ENCODE assay signal across 1 cellular context in genomic region chr11:58578136-58578634, GRCh38.
TF ChIP-seq lines count a peak whose summit lies in the region.

No MANE protein-coding gene starts in this region.

TF ChIP-seq in K562, 482 proteins besides CTCF, POLR2A, EP300 and RAD21 (continues in another document):
- peak; percentile 74; the same call in 1 of the 2 replicates for TF ChIP-seq BACH1 (tag; IDR thresholded peaks at IDR 0.05)
- TF ChIP-seq CGGBP1 (CRISPR knock-in tag; IDR thresholded peaks at IDR 0.05) = no peak
- TF ChIP-seq ATF3 (IDR thresholded peaks at IDR 0.05) = peak; percentile 28; the same call in 1 of the 2 replicates
- peak; percentile 69 for TF ChIP-seq ATF3 (CRISPR knock-in tag; conservative IDR thresholded peaks at IDR 0.05)
- no peak for TF ChIP-seq TCF7L2 (IDR thresholded peaks at IDR 0.05; ENCODE audit: low read depth, low read length)
- TF ChIP-seq NR2C2 (CRISPR knock-in tag; IDR thresholded peaks at IDR 0.05) = peak; percentile 97
- peak; percentile 100 for TF ChIP-seq NR2C2 (tag; IDR thresholded peaks at IDR 0.05)
- no peak for TF ChIP-seq ERF (CRISPR knock-in tag; IDR thresholded peaks at IDR 0.05)
- TF ChIP-seq CBX8 (IDR thresholded peaks at IDR 0.05; ENCODE audit: borderline replicate concordance, extremely low read depth, low read depth, low read length, poor library complexity, severe bottlenecking) = no peak
- TF ChIP-seq ZNF165 (CRISPR knock-in tag; IDR thresholded peaks at IDR 0.05; ENCODE audit: borderline replicate concordance) = no peak
- no peak; the same call in 1 of the 2 replicates for TF ChIP-seq VEZF1 (CRISPR knock-in tag; IDR thresholded peaks at IDR 0.05)
- TF ChIP-seq HMBOX1 (IDR thresholded peaks at IDR 0.05) = no peak
- no peak for TF ChIP-seq ZC3H8 (IDR thresholded peaks at IDR 0.05)
- no peak for TF ChIP-seq ZKSCAN8 (CRISPR knock-in tag; IDR thresholded peaks at IDR 0.05)
- no peak for TF ChIP-seq ZSCAN32 (CRISPR knock-in tag; IDR thresholded peaks at IDR 0.05)
- TF ChIP-seq HINFP (tag; conservative IDR thresholded peaks at IDR 0.05; ENCODE audit: low read depth) = no peak
- no peak for TF ChIP-seq GABPB2 (CRISPR knock-in tag; conservative IDR thresholded peaks at IDR 0.05)
- no peak for TF ChIP-seq RCOR1 (IDR thresholded peaks at IDR 0.05; ENCODE audit: borderline replicate concordance in 1 of 2, low read depth in 2 of 2, low read length in 2 of 2)
- TF ChIP-seq SIN3A (IDR thresholded peaks at IDR 0.05; ENCODE audit: borderline replicate concordance in 2 of 2, control insufficient read depth in 1 of 2, low read depth in 2 of 2, low read length in 2 of 2) = no peak
- TF ChIP-seq ZZZ3 (IDR thresholded peaks at IDR 0.05) = no peak
- TF ChIP-seq ZNF124 (CRISPR knock-in tag; IDR thresholded peaks at IDR 0.05) = no peak
- TF ChIP-seq ZBTB43 (CRISPR knock-in tag; IDR thresholded peaks at IDR 0.05) = no peak
- TF ChIP-seq GTF2E2 (tag; IDR thresholded peaks at IDR 0.05) = peak; percentile 49; the same call in 1 of the 2 replicates
- no peak for TF ChIP-seq TCFL5 (CRISPR knock-in tag; conservative IDR thresholded peaks at IDR 0.05)
- no peak for TF ChIP-seq ZNF436 (CRISPR knock-in tag; IDR thresholded peaks at IDR 0.05)
- no peak; the same call in none of the 2 replicates for TF ChIP-seq CREB3L1 (IDR thresholded peaks at IDR 0.05; ENCODE audit: borderline replicate concordance, low read depth)
- no peak for TF ChIP-seq ZNF280A (IDR thresholded peaks at IDR 0.05; ENCODE audit: low read depth, partially characterized antibody)
- no peak for TF ChIP-seq SRSF7 (optimal IDR thresholded peaks at IDR 0.05; ENCODE audit: low read depth, low read length)
- TF ChIP-seq YY1 (IDR thresholded peaks at IDR 0.05; ENCODE audit: borderline replicate concordance in 1 of 3, control insufficient read depth in 1 of 3, extremely low read depth in 1 of 3, insufficient read depth in 3 of 3, insufficient read length in 1 of 3, insufficient replicate concordance in 2 of 3, low read depth in 1 of 3, low read length in 2 of 3) = peak; percentile 57 to 94 (median 91)
- no peak for TF ChIP-seq STAT6 (CRISPR knock-in tag; IDR thresholded peaks at IDR 0.05)
- TF ChIP-seq USF1 (CRISPR knock-in tag; IDR thresholded peaks at IDR 0.05) = no peak
- no peak for TF ChIP-seq HDAC1 (IDR thresholded peaks at IDR 0.05)
- no peak for TF ChIP-seq NCOA2 (IDR thresholded peaks at IDR 0.05; ENCODE audit: partially characterized antibody in 2 of 2)
- TF ChIP-seq ZNF780A (CRISPR knock-in tag; IDR thresholded peaks at IDR 0.05) = no peak
- TF ChIP-seq HDAC2 (IDR thresholded peaks at IDR 0.05) = no peak
- peak in 1 of 2 experiments; percentile 41; a peak in 2 of 4 replicates for TF ChIP-seq SRF (CRISPR knock-in tag; IDR thresholded peaks at IDR 0.05)
- no peak for TF ChIP-seq ZNF444 (CRISPR knock-in tag; IDR thresholded peaks at IDR 0.05)
- 0 out of 2 replicates have a peak, but pooled peaks have one; percentile 8 for TF ChIP-seq SMARCA4 (IDR thresholded peaks at IDR 0.05)
- TF ChIP-seq KDM1A (IDR thresholded peaks at IDR 0.05) = no peak
- TF ChIP-seq ZNF449 (CRISPR knock-in tag; IDR thresholded peaks at IDR 0.05) = no peak
- no peak for TF ChIP-seq ZBED1 (IDR thresholded peaks at IDR 0.05)
- no peak for TF ChIP-seq SIRT6 (IDR thresholded peaks at IDR 0.05; ENCODE audit: low read depth, low read length)
- TF ChIP-seq PTRF (tag; IDR thresholded peaks at IDR 0.05) = no peak
- TF ChIP-seq ETS1 (conservative IDR thresholded peaks at IDR 0.05; ENCODE audit: control insufficient read depth, low read depth, low read length) = peak; percentile 70; the same call in 1 of the 2 replicates
- no peak for TF ChIP-seq POLR2B (IDR thresholded peaks at IDR 0.05; ENCODE audit: low read depth, partially characterized antibody)
- TF ChIP-seq CBX1 (IDR thresholded peaks at IDR 0.05; ENCODE audit: low read depth) = no peak
- no peak for TF ChIP-seq RBM25 (IDR thresholded peaks at IDR 0.05; ENCODE audit: low read depth, low read length, severe bottlenecking)
- no peak for TF ChIP-seq FOXK1 (CRISPR knock-in tag; IDR thresholded peaks at IDR 0.05; ENCODE audit: borderline replicate concordance)
- TF ChIP-seq CBFB (CRISPR knock-in tag; IDR thresholded peaks at IDR 0.05) = no peak
